Comparison of ENCODE assay signal across 15 cellular contexts in the genomic region with DNA sequence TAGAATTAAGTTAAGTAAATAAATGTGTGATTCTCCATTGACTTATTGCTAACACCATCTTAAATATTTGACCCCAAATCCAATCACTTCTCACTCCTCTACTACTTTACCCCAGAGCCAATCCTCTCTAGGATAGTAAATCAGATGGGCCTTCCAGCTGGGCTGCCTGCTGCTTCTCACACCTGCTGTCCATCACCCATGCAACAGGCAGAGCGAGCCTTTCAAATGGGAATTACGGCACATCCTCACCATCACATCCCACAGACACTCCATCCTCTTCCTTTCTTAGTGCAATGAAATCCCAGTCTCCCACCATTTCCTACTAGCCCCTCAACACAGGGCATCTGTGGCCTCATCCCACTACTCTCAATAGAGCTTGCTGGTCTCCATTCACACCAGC.
"Had no signal": no experiment of that assay in that cellular context is flagged by ENCODE, and none has a peak within 500 bp of the region (broad histone marks: within the 10 kb centered on the region; RNA-seq: fewer than 3 reads in every experiment).

No MANE protein-coding gene starts in this region.

- ATAC-seq: lower lobe of right lung; stimulated activated naive B cell treated with anti-CD40 and anti-IgM and Interleukin-4, amounts not matched to agents 10 μg/mL and 1 μg/mL and 100 μg/mL, for 72 hours had no signal

- H3K4me1 ChIP-seq: lower lobe of right lung had no signal

- H3K27me3 Mint-ChIP-seq: activated naive CD8-positive, alpha-beta T cell treated with anti-CD3 and anti-CD28 coated beads for 36 hours had no signal

- H3K36me3 ChIP-seq: cardiac muscle cell, lower lobe of right lung, sigmoid colon had no signal

- H3K36me3 Mint-ChIP-seq: activated naive CD8-positive, alpha-beta T cell treated with anti-CD3 and anti-CD28 coated beads for 36 hours; mesothelial cell of epicardium; stimulated activated naive B cell treated with anti-CD40 and anti-IgM and Interleukin-4, amounts not matched to agents 10 μg/mL and 1 μg/mL and 100 μg/mL, for 72 hours had no signal

- H3K4me3 Mint-ChIP-seq: activated naive CD8-positive, alpha-beta T cell treated with anti-CD3 and anti-CD28 coated beads for 36 hours; mesothelial cell of epicardium; nephron progenitor cell; stimulated activated naive B cell treated with anti-CD40 and anti-IgM and Interleukin-4, amounts not matched to agents 10 μg/mL and 1 μg/mL and 100 μg/mL, for 72 hours; T-helper 1 cell treated with Interleukin-12 subunit alpha and Interleukin-12 subunit beta and Interleukin-4 antibody, amounts not matched to agents 30 μg/mL and 1 μg/mL, for 36 hours had no signal

- H3K9me3 Mint-ChIP-seq: activated naive CD8-positive, alpha-beta T cell treated with anti-CD3 and anti-CD28 coated beads for 36 hours; mesothelial cell of epicardium; nephron progenitor cell; stimulated activated naive B cell treated with anti-CD40 and anti-IgM and Interleukin-4, amounts not matched to agents 10 μg/mL and 1 μg/mL and 100 μg/mL, for 72 hours; T-helper 1 cell treated with Interleukin-12 subunit alpha and Interleukin-12 subunit beta and Interleukin-4 antibody, amounts not matched to agents 30 μg/mL and 1 μg/mL, for 36 hours had no signal

- H3K9me3 ChIP-seq: lower lobe of right lung, sigmoid colon had no signal

- H3K4me1 Mint-ChIP-seq: activated naive CD8-positive, alpha-beta T cell treated with anti-CD3 and anti-CD28 coated beads for 36 hours had no signal

- H3K27ac ChIP-seq: cardiac muscle cell, hepatocyte, lower lobe of right lung, sigmoid colon had no signal

- H3K4me3 ChIP-seq: cardiac muscle cell, hepatocyte, lower lobe of right lung, sigmoid colon had no signal

- DNase-seq: activated CD4-positive, alpha-beta T cell treated with anti-CD3 and anti-CD28 coated beads for 1 hour; activated naive CD8-positive, alpha-beta T cell treated with anti-CD3 and anti-CD28 coated beads for 36 hours; amniotic stem cell; dermis blood vessel endothelial cell; effector memory CD4-positive, alpha-beta T cell; lower lobe of right lung; nephron progenitor cell; occipital lobe; posterior cingulate gyrus; sigmoid colon; stimulated activated naive B cell treated with anti-CD40 and anti-IgM and Interleukin-4, amounts not matched to agents 10 μg/mL and 1 μg/mL and 100 μg/mL, for 72 hours had no signal

- H3K27ac Mint-ChIP-seq: activated naive CD8-positive, alpha-beta T cell treated with anti-CD3 and anti-CD28 coated beads for 36 hours; mesothelial cell of epicardium; nephron progenitor cell; stimulated activated naive B cell treated with anti-CD40 and anti-IgM and Interleukin-4, amounts not matched to agents 10 μg/mL and 1 μg/mL and 100 μg/mL, for 72 hours; T-helper 1 cell treated with Interleukin-12 subunit alpha and Interleukin-12 subunit beta and Interleukin-4 antibody, amounts not matched to agents 30 μg/mL and 1 μg/mL, for 36 hours had no signal
